24 cellular contexts compared by ENCODE assay signal in the genomic region with DNA sequence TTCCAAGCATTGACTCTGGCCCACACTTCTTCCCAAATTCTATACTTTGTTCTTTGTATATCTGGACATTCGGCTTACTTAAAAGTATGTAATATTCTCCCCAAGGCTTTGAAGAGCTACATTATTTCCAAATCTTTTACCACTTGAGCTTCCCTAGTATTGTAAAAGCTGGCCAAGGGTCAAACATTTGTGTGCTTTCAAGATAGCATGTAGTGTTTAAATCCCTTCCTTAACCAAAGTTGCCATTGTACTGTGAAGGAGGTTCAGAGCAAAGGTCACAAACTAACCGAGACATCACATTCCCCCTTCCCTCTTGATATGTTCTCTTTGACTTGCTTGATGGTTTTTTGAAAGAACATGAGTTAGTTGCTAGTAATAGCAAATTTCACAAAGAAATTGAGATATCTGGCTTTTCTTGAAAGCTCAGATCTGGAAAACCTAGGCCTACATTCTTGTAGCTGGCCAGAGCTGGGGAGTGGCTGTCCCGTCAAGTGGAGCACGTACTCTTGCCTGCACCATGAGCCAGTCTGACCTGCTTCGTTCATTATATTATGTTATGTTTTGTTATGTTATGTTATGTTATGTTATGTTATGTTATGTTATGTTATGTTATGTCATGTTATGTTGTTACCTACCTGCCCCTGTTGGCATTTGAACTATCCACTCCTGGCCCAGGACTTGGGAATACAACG.
"Had no signal": no experiment of that assay in that cellular context is flagged by ENCODE, and none has a peak within 500 bp of the region (broad histone marks: within the 10 kb centered on the region; RNA-seq: fewer than 3 reads in every experiment).

No MANE protein-coding gene starts in this region.

- H3K27me3 ChIP-seq: esophagus muscularis mucosa, spleen had no signal

- H3K4me3 ChIP-seq: esophagus muscularis mucosa, spleen had no signal

- H3K27ac ChIP-seq: esophagus muscularis mucosa, spleen, WERI-Rb-1 had no signal

- H3K27ac Mint-ChIP-seq: activated CD4-positive, alpha-beta T cell treated with anti-CD3 and anti-CD28 coated beads, Interleukin-2, amount 10 ng/mL, durations not matched to agents 7 days and 5 days; activated CD8-positive, alpha-beta memory T cell treated with anti-CD3 and anti-CD28 coated beads, Interleukin-2, amount 10 ng/mL, durations not matched to agents 7 days and 5 days; activated CD8-positive, alpha-beta T cell treated with anti-CD3 and anti-CD28 coated beads for 36 hours; activated naive CD4-positive, alpha-beta T cell treated with anti-CD3 and anti-CD28 coated beads, Interleukin-2, amount 50 U/mL, for 24 hours; memory B cell had no signal

- DNase-seq: activated CD4-positive, alpha-beta T cell treated with anti-CD3 and anti-CD28 coated beads, Interleukin-2, amount 10 ng/mL, durations not matched to agents 7 days and 5 days; activated CD4-positive, CD25-positive, alpha-beta regulatory T cell treated with anti-CD3 and anti-CD28 coated beads, Interleukin-2, amount 50 U/mL, for 72 hours; activated CD8-positive, alpha-beta memory T cell treated with anti-CD3 and anti-CD28 coated beads, Interleukin-2, amount 10 ng/mL, durations not matched to agents 7 days and 5 days; activated CD8-positive, alpha-beta T cell treated with anti-CD3 and anti-CD28 coated beads for 36 hours; activated gamma-delta T cell treated with Interleukin-2 at 50 U/mL for 16 hours; activated T-cell treated with anti-CD3 and anti-CD28 coated beads for 4 hours; central memory CD4-positive, alpha-beta T cell; effector memory CD4-positive, alpha-beta T cell; glutamatergic neuron; hippocampal formation; posterior cingulate gyrus; retina; spleen; stimulated activated CD4-positive, alpha-beta T cell treated with anti-CD3 and anti-CD28 coated beads, Interleukin-4, amount 100 ng/mL, for 1 hour; stimulated activated naive CD4-positive, alpha-beta T cell; T-helper 1 cell; WERI-Rb-1 had no signal

- H3K36me3 ChIP-seq: esophagus muscularis mucosa, spleen had no signal

- H3K36me3 Mint-ChIP-seq: activated CD8-positive, alpha-beta memory T cell treated with anti-CD3 and anti-CD28 coated beads, Interleukin-2, amount 10 ng/mL, durations not matched to agents 7 days and 5 days had no signal

- H3K4me1 Mint-ChIP-seq: activated CD4-positive, alpha-beta T cell treated with anti-CD3 and anti-CD28 coated beads, Interleukin-2, amount 10 ng/mL, durations not matched to agents 7 days and 5 days; activated naive CD4-positive, alpha-beta T cell treated with anti-CD3 and anti-CD28 coated beads, Interleukin-2, amount 50 U/mL, for 24 hours had no signal

- H3K9me3 ChIP-seq: esophagus muscularis mucosa, spleen had no signal

- H3K27me3 Mint-ChIP-seq: activated CD4-positive, alpha-beta T cell treated with anti-CD3 and anti-CD28 coated beads, Interleukin-2, amount 10 ng/mL, durations not matched to agents 7 days and 5 days; activated CD8-positive, alpha-beta memory T cell treated with anti-CD3 and anti-CD28 coated beads, Interleukin-2, amount 10 ng/mL, durations not matched to agents 7 days and 5 days; activated CD8-positive, alpha-beta T cell treated with anti-CD3 and anti-CD28 coated beads for 36 hours; activated naive CD4-positive, alpha-beta T cell treated with anti-CD3 and anti-CD28 coated beads, Interleukin-2, amount 50 U/mL, for 24 hours; memory B cell had no signal

- FAIRE-seq: astrocyte, endothelial cell of umbilical vein, frontal cortex, TTC549 had no signal

- H3K9me3 Mint-ChIP-seq: activated CD4-positive, alpha-beta T cell treated with anti-CD3 and anti-CD28 coated beads, Interleukin-2, amount 10 ng/mL, durations not matched to agents 7 days and 5 days; activated CD8-positive, alpha-beta T cell treated with anti-CD3 and anti-CD28 coated beads for 36 hours; activated naive CD4-positive, alpha-beta T cell treated with anti-CD3 and anti-CD28 coated beads, Interleukin-2, amount 50 U/mL, for 24 hours; memory B cell had no signal

- H3K4me3 Mint-ChIP-seq: activated CD4-positive, alpha-beta T cell treated with anti-CD3 and anti-CD28 coated beads, Interleukin-2, amount 10 ng/mL, durations not matched to agents 7 days and 5 days; activated CD8-positive, alpha-beta memory T cell treated with anti-CD3 and anti-CD28 coated beads, Interleukin-2, amount 10 ng/mL, durations not matched to agents 7 days and 5 days; activated CD8-positive, alpha-beta T cell treated with anti-CD3 and anti-CD28 coated beads for 36 hours; activated naive CD4-positive, alpha-beta T cell treated with anti-CD3 and anti-CD28 coated beads, Interleukin-2, amount 50 U/mL, for 24 hours; memory B cell had no signal

- ATAC-seq: activated CD8-positive, alpha-beta memory T cell treated with anti-CD3 and anti-CD28 coated beads, Interleukin-2, amount 10 ng/mL, durations not matched to agents 7 days and 5 days; activated CD8-positive, alpha-beta T cell treated with anti-CD3 and anti-CD28 coated beads for 36 hours had no signal
